In the genomic region with DNA sequence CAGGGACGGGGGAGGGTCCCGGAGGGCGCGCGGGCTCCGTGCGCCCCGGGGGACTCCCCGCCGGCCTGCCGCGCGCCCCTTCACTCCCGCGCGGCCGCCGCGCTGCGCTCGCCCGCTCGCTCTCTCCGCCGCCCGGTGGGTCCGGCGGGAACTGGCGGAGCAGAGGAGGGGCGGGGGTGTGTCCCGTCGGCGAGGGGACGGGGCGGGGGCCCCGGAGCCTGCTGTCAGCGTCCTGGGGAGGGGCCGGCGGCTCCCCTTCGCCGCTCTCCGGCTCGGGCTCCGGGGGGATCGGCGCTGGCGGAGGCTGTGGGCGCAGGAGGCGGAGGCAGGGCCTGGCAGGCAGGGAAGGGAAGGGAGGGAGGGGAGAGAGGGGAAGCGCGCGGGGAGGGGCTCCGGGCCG, we compare ENCODE assay signal across 8 cellular contexts. TPM values are rescaled to one million over a fixed set of nuclear protein-coding genes. Genes with fewer than 3 reads are reported as not detected.
DNase-seq lines count a peak whose midpoint lies in the region; ATAC-seq and TF ChIP-seq lines count a peak whose summit lies in the region.

A gene with protein sequence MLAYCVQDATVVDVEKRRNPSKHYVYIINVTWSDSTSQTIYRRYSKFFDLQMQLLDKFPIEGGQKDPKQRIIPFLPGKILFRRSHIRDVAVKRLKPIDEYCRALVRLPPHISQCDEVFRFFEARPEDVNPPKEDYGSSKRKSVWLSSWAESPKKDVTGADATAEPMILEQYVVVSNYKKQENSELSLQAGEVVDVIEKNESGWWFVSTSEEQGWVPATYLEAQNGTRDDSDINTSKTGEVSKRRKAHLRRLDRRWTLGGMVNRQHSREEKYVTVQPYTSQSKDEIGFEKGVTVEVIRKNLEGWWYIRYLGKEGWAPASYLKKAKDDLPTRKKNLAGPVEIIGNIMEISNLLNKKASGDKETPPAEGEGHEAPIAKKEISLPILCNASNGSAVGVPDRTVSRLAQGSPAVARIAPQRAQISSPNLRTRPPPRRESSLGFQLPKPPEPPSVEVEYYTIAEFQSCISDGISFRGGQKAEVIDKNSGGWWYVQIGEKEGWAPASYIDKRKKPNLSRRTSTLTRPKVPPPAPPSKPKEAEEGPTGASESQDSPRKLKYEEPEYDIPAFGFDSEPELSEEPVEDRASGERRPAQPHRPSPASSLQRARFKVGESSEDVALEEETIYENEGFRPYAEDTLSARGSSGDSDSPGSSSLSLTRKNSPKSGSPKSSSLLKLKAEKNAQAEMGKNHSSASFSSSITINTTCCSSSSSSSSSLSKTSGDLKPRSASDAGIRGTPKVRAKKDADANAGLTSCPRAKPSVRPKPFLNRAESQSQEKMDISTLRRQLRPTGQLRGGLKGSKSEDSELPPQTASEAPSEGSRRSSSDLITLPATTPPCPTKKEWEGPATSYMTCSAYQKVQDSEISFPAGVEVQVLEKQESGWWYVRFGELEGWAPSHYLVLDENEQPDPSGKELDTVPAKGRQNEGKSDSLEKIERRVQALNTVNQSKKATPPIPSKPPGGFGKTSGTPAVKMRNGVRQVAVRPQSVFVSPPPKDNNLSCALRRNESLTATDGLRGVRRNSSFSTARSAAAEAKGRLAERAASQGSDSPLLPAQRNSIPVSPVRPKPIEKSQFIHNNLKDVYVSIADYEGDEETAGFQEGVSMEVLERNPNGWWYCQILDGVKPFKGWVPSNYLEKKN (minus strand): TSS at position 153 of the 400 bp plus-strand sequence. CDS start 310 bp downstream, outside the sequence.

- H3K79me2 ChIP-seq in DND-41 (ENCODE audit: insufficient read depth, low read length), result no peaks in the 10 kb centered on the region

- no peak for TF ChIP-seq CTCF in DND-41 (IDR thresholded peaks at IDR 0.05; ENCODE audit: borderline replicate concordance, extremely low read depth, low read length, poor library complexity, severe bottlenecking)
- no peak for TF ChIP-seq CTCF in retinal pigment epithelial cell (conservative IDR thresholded peaks at IDR 0.05; ENCODE audit: low read depth, low read length)

- no peak within 1 kb of the TSS for H3K27ac ChIP-seq in DND-41 (ENCODE audit: low read length)
- peak within 1 kb of the TSS; percentile 22 for H3K27ac ChIP-seq in right cardiac atrium (ENCODE audit: low read length)

- H3K4me2 ChIP-seq in DND-41 (ENCODE audit: insufficient read depth, low read length), result no peak within 1 kb of the TSS

- DNase-seq in DND-41 (peak; percentile 44), NCI-H2227 (lab: John Stamatoyannopoulos, UW; ENCODE audit: unreplicated experiment) (peak; percentile 55), adipocyte (ENCODE audit: low read depth) (peak; percentile 75), right cardiac atrium (peak; percentile 67 to 87 (median 78)), retinal pigment epithelial cell (ENCODE audit: low read depth) (no peak), NCI-H2107 treated with DMSO at 0.1 percent for 48 hours (lab: John Stamatoyannopoulos, UW; ENCODE audit: unreplicated experiment) (no peak)
- DNase-seq in central memory CD4-positive, alpha-beta T cell, result no peak

- H3K4me1 ChIP-seq in DND-41 (ENCODE audit: insufficient read depth, low read length), result no peaks in the 10 kb centered on the region
- H3K4me1 ChIP-seq in adipocyte (ENCODE audit: control insufficient read depth, insufficient read depth, low read length), result peaks cover 50% of the 10 kb centered on the region
- H3K4me1 ChIP-seq in right cardiac atrium (ENCODE audit: control insufficient read depth, insufficient read depth, low read length), result peaks cover 25% of the 10 kb centered on the region

- peaks cover 41% of the 10 kb centered on the region for H3K27me3 ChIP-seq in DND-41 (ENCODE audit: insufficient read depth, low read length, poor library complexity)
- no peaks in the 10 kb centered on the region for H3K27me3 ChIP-seq in adipocyte (replicated peaks; ENCODE audit: control insufficient read depth, insufficient read depth, low read length)
- no peaks in the 10 kb centered on the region for H3K27me3 ChIP-seq in right cardiac atrium (ENCODE audit: control insufficient read depth, insufficient read depth)

- H3K4me3 ChIP-seq in DND-41 (ENCODE audit: low read depth in 1 of 2, low read length in 2 of 2), result no peak within 1 kb of the TSS
- peak within 1 kb of the TSS; percentile 78 for H3K4me3 ChIP-seq in adipocyte (ENCODE audit: low read length)
- H3K4me3 ChIP-seq in right cardiac atrium (ENCODE audit: low read length), result peak within 1 kb of the TSS; percentile 89
- peak within 1 kb of the TSS; percentile 38 for H3K4me3 ChIP-seq in retinal pigment epithelial cell (ENCODE audit: low read length)

- WGBS in right cardiac atrium, result under 1% methylated on average over 54 of the region's 54 CpGs

- ATAC-seq in DND-41 (ENCODE audit: insufficient read depth, low read depth), result peak; percentile 55
- peak; percentile 36 to 40 for ATAC-seq in right cardiac atrium
- ATAC-seq in HG02642 (IDR thresholded peaks at IDR 0.05; ENCODE audit: poor library complexity, unreplicated experiment), result no peak

- no peaks in the 10 kb centered on the region for H3K9me3 ChIP-seq in DND-41 (ENCODE audit: insufficient read depth, low read length, severe bottlenecking)
- no peaks in the 10 kb centered on the region for H3K9me3 ChIP-seq in adipocyte (ENCODE audit: control insufficient read depth, low read length)
- H3K9me3 ChIP-seq in right cardiac atrium (ENCODE audit: control insufficient read depth, low read length), result no peaks in the 10 kb centered on the region

- intact Hi-C loops in right cardiac atrium (cut with DNase I), result loop anchor here in 1 of 4 donors (5.0 to 10.0 kb wide), 2 partner anchors 81 to 143 kb away; no protein-coding TSS in a partner anchor

- H4K20me1 ChIP-seq in DND-41 (ENCODE audit: insufficient read depth, low read length), result 0 out of 2 replicates have a peak, but pooled peaks cover 4% of the 10 kb centered on the region

- H3K9ac ChIP-seq in DND-41 (ENCODE audit: low read depth, low read length) (no peak within 1 kb of the TSS), adipocyte (ENCODE audit: low read length) (peak within 1 kb of the TSS; percentile 76)

- no peak within 1 kb of the TSS for H2AFZ ChIP-seq in DND-41 (ENCODE audit: low read depth, low read length)

- no peaks in the 10 kb centered on the region for H3K36me3 ChIP-seq in DND-41 (ENCODE audit: insufficient read depth, low read length)
- H3K36me3 ChIP-seq in adipocyte (ENCODE audit: control insufficient read depth, insufficient read depth, low read length, severe bottlenecking), result no peaks in the 10 kb centered on the region

RNA-seq across cellular contexts. Expression of the gene that starts here (rescaled TPM):
- 10 to 100 TPM; 30.2 to 31.7 (median 31.0) TPM for total RNA-seq in right cardiac atrium
- 13.5 TPM for polyA plus RNA-seq in right cardiac atrium

Comparison
In these comparisons a context has a peak if more than half of its experiments do, and no peak if none do; other contexts are left out.
1. DNase-seq: peak in DND-41 (single experiment), NCI-H2227 (single experiment), adipocyte (single experiment) and right cardiac atrium (3 of 3); none in retinal pigment epithelial cell (single experiment), NCI-H2107 treated with DMSO at 0.1 percent for 48 hours (single experiment) and central memory CD4-positive, alpha-beta T cell (single experiment).
2. H3K4me3 ChIP-seq: peak in adipocyte (single experiment), right cardiac atrium (single experiment) and retinal pigment epithelial cell (single experiment); none in DND-41 (0 of 2).